ENCODE assay signal across 39 cellular contexts in genomic region chr10:29675984-29676383, GRCh38.
"Had no signal": no experiment of that assay in that cellular context is flagged by ENCODE, and none has a peak within 500 bp of the region (broad histone marks: within the 10 kb centered on the region; RNA-seq: fewer than 3 reads in every experiment).

No MANE protein-coding gene starts in this region.

- H3K27me3 Mint-ChIP-seq: activated B cell treated with CpG ODN at 0.5 μM for 24 hours; activated CD4-positive, alpha-beta memory T cell treated with anti-CD3 and anti-CD28 coated beads, Interleukin-2, amount 10 ng/mL, durations not matched to agents 7 days and 5 days; activated naive CD8-positive, alpha-beta T cell treated with anti-CD3 and anti-CD28 coated beads for 36 hours had no signal

- DNase-seq: activated B cell treated with CpG ODN at 0.5 μM for 24 hours; activated CD4-positive, alpha-beta memory T cell treated with anti-CD3 and anti-CD28 coated beads, Interleukin-2, amount 10 ng/mL, durations not matched to agents 7 days and 5 days; activated CD4-positive, alpha-beta T cell treated with anti-CD3 and anti-CD28 coated beads for 48 hours; activated CD4-positive, CD25-positive, alpha-beta regulatory T cell treated with anti-CD3 and anti-CD28 coated beads, Interleukin-2, amount 50 U/mL, for 72 hours; activated CD8-positive, alpha-beta memory T cell treated with anti-CD3 and anti-CD28 coated beads for 24 hours; activated CD8-positive, alpha-beta memory T cell treated with anti-CD3 and anti-CD28 coated beads, Interleukin-2, amount 10 ng/mL, durations not matched to agents 7 days and 5 days; activated CD8-positive, alpha-beta memory T cell treated with anti-CD3 and anti-CD28 coated beads, Interleukin-2, amount 50 U/mL, for 48 hours; activated effector memory CD4-positive, alpha-beta T cell treated with Interleukin-2 at 50 U/mL for 16 hours; activated naive CD4-positive, alpha-beta T cell treated with anti-CD3 and anti-CD28 coated beads, Interleukin-2, amount 50 U/mL, for 16 hours; activated naive CD8-positive, alpha-beta T cell treated with anti-CD3 and anti-CD28 coated beads for 36 hours; activated T-cell treated with anti-CD3 and anti-CD28 coated beads, Interleukin-2, amount 50 U/mL, for 48 hours; amniotic stem cell; aorta; brain microvascular endothelial cell; central memory CD4-positive, alpha-beta T cell; Kasumi-1; KG1; MG63; NCI-H1092 treated with DMSO at 0.1 percent for 48 hours; NCI-H1417; NCI-H146; NCI-H187; NCI-H2029 treated with DMSO at 0.1 percent for 48 hours; NCI-H2107; NCI-H2171; NCI-H510A; NCI-H526; NCI-H748 treated with DMSO at 0.1 percent for 48 hours; NK-92 treated with Interleukin-12 subunit alpha and Interleukin-12 subunit beta, amount 100 ng/mL, for 24 hours; PC-3; Peyer's patch; RPMI8226; SHP77 treated with DMSO at 0.1 percent for 48 hours; SK-N-SH; T-helper 1 cell; T-helper 2 cell; T-helper 9 cell had no signal

- H3K4me1 ChIP-seq: Peyer's patch had no signal

- H3K9ac ChIP-seq: SK-N-SH had no signal

- H3K4me2 ChIP-seq: SK-N-SH had no signal

- H3K27ac ChIP-seq: brain microvascular endothelial cell, Peyer's patch, SJSA1, VCaP had no signal

- H3K4me3 ChIP-seq: MG63, Peyer's patch, SJSA1 had no signal

- H3K27me3 ChIP-seq: brain microvascular endothelial cell, MG63, Peyer's patch, SJSA1 had no signal

- H3K36me3 ChIP-seq: brain microvascular endothelial cell, MG63 had no signal

- ATAC-seq: activated CD8-positive, alpha-beta memory T cell treated with anti-CD3 and anti-CD28 coated beads, Interleukin-2, amount 10 ng/mL, durations not matched to agents 7 days and 5 days; PC-3 had no signal

- H3K4me3 Mint-ChIP-seq: activated B cell treated with CpG ODN at 0.5 μM for 24 hours; activated CD4-positive, alpha-beta memory T cell treated with anti-CD3 and anti-CD28 coated beads, Interleukin-2, amount 10 ng/mL, durations not matched to agents 7 days and 5 days; activated CD8-positive, alpha-beta memory T cell treated with anti-CD3 and anti-CD28 coated beads, Interleukin-2, amount 10 ng/mL, durations not matched to agents 7 days and 5 days; activated naive CD8-positive, alpha-beta T cell treated with anti-CD3 and anti-CD28 coated beads for 36 hours had no signal

- H3K27ac Mint-ChIP-seq: activated B cell treated with CpG ODN at 0.5 μM for 24 hours; activated CD4-positive, alpha-beta memory T cell treated with anti-CD3 and anti-CD28 coated beads, Interleukin-2, amount 10 ng/mL, durations not matched to agents 7 days and 5 days; activated CD8-positive, alpha-beta memory T cell treated with anti-CD3 and anti-CD28 coated beads, Interleukin-2, amount 10 ng/mL, durations not matched to agents 7 days and 5 days; activated naive CD8-positive, alpha-beta T cell treated with anti-CD3 and anti-CD28 coated beads for 36 hours had no signal
